In genomic region chr10:130111115-130111847, GRCh38 we compare ENCODE assay signal across 1 cellular context.
TF ChIP-seq lines count a peak whose summit lies in the region.

No MANE protein-coding gene starts in this region.

TF ChIP-seq in GM12878, 131 proteins besides CTCF, POLR2A, EP300 and RAD21 (continued from another document and continues in another):
- TF ChIP-seq POLR2AphosphoS5 (IDR thresholded peaks at IDR 0.05; ENCODE audit: low read length) (peak; percentile 21; the same call in 1 of the 2 replicates), BCLAF1 (IDR thresholded peaks at IDR 0.05) (no peak), E2F4 (IDR thresholded peaks at IDR 0.05; ENCODE audit: low read depth, low read length) (no peak), GATAD2B (conservative IDR thresholded peaks at IDR 0.05; ENCODE audit: low read depth) (peak; percentile 65), ETV6 (conservative IDR thresholded peaks at IDR 0.05 in 1 of 2, IDR thresholded peaks at IDR 0.05 in 1 of 2; ENCODE audit: borderline replicate concordance in 1 of 2, low read depth in 1 of 2) (no peak), DPF2 (IDR thresholded peaks at IDR 0.05) (0 out of 2 replicates have a peak, but pooled peaks have one; percentile 11), E2F8 (IDR thresholded peaks at IDR 0.05; ENCODE audit: low read depth, partially characterized antibody) (no peak), SUZ12 (IDR thresholded peaks at IDR 0.05; ENCODE audit: unreplicated experiment) (no peak), HSF1 (IDR thresholded peaks at IDR 0.05; ENCODE audit: low read depth, low read length) (no peak), RFX5 (IDR thresholded peaks at IDR 0.05; ENCODE audit: low read depth, low read length) (0 out of 2 replicates have a peak, but pooled peaks have one; percentile 10), STAT3 (IDR thresholded peaks at IDR 0.05; ENCODE audit: low read depth, low read length) (no peak), MEF2B (IDR thresholded peaks at IDR 0.05; ENCODE audit: partially characterized antibody, poor library complexity, severe bottlenecking) (no peak), RBBP5 (conservative IDR thresholded peaks at IDR 0.05) (no peak), ATF7 (IDR thresholded peaks at IDR 0.05; ENCODE audit: low read depth) (no peak), TCF12 (IDR thresholded peaks at IDR 0.05; ENCODE audit: low read depth, low read length) (no peak), SPI1 (IDR thresholded peaks at IDR 0.05; ENCODE audit: borderline replicate concordance, insufficient read depth, low read depth, low read length) (no peak), MYB (IDR thresholded peaks at IDR 0.05; ENCODE audit: borderline replicate concordance, low read depth, low read length) (no peak), USF1 (IDR thresholded peaks at IDR 0.05; ENCODE audit: borderline replicate concordance, extremely low read length, insufficient read depth, low read depth, low read length) (peak; percentile 29), NFIC (IDR thresholded peaks at IDR 0.05; ENCODE audit: low read depth, low read length) (no peak), IKZF1 (conservative IDR thresholded peaks at IDR 0.05) (peak; percentile 77), IRF3 (IDR thresholded peaks at IDR 0.05) (peak; percentile 84), REST (IDR thresholded peaks at IDR 0.05; ENCODE audit: low read depth, low read length) (no peak), PAX5 (IDR thresholded peaks at IDR 0.05; ENCODE audit: borderline replicate concordance, low read depth, low read length) (no peak), IRF5 (IDR thresholded peaks at IDR 0.05; ENCODE audit: borderline replicate concordance) (no peak; the same call in 1 of the 2 replicates), POU2F2 (IDR thresholded peaks at IDR 0.05; ENCODE audit: borderline replicate concordance, low read depth, low read length) (0 out of 3 replicates have a peak, but pooled peaks have one; percentile 5), SREBF2 (IDR thresholded peaks at IDR 0.05; ENCODE audit: low read length) (no peak), CREM (IDR thresholded peaks at IDR 0.05; ENCODE audit: low read depth) (peak; percentile 69), PBX3 (IDR thresholded peaks at IDR 0.05; ENCODE audit: insufficient replicate concordance, low read depth, low read length) (peak; percentile 93), ZNF687 (IDR thresholded peaks at IDR 0.05) (peak; percentile 64; the same call in 1 of the 2 replicates), ZNF274 (IDR thresholded peaks at IDR 0.05; ENCODE audit: insufficient read depth, insufficient read length) (no peak), SREBF1 (IDR thresholded peaks at IDR 0.05; ENCODE audit: low read length) (no peak), ZZZ3 (IDR thresholded peaks at IDR 0.05; ENCODE audit: control insufficient read depth, insufficient read length, low read depth) (no peak), STAT1 (conservative IDR thresholded peaks at IDR 0.05) (0 out of 2 replicates have a peak, but pooled peaks have one; percentile 28), ATF3 (IDR thresholded peaks at IDR 0.05; ENCODE audit: borderline replicate concordance, extremely low read depth, low read depth, low read length) (no peak), RELA (IDR thresholded peaks at IDR 0.05; ENCODE audit: borderline replicate concordance, partially characterized antibody) (no peak), SIN3A (IDR thresholded peaks at IDR 0.05; ENCODE audit: low read depth, low read length) (peak; percentile 16; the same call in 1 of the 2 replicates)
